Comparison of ENCODE assay signal across 13 cellular contexts in the genomic region with DNA sequence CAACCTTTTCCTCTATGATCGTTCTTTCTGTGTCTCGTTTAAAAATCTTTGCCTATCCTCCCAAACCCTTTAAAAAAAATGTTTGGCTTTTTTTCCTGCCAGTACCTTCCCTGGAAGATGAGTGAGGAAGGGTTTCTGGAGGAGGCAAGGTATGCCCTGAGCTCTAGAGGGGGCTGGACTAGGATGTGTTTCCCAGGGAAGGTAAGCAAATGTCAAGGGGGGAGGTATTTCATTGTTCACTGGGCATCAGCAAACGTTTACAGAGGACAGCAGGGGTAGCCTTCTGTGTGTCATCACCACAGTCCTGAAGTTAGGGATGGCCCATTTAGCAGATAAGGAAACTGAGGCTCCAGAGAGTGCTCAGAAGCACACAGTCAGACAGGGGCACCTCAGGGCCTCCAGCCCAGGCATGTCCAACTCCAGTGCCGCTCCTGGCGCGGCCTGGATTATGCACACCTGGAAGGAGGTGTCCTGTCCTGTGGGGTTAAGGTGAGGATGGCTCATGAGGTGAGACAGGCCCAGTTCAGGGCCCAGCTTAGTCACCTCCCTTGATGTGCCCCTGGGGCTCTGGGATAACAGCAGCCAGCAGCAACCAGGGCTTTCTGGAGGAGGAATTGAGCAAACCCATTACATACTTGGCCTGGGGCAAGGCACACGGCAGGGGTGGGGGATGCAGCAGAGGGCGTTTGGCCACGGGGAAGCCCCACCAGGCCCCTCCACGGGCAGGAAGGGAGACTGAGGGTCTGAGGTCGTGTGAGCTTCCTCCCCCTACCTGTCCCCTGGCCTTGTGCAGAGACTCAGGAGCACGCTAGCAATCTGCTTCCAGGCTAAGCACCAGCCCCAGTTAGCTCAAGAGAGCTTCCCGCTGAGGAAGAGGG.
DNase-seq lines count a peak whose midpoint lies in the region; ATAC-seq and TF ChIP-seq lines count a peak whose summit lies in the region.
"Had no signal": no experiment of that assay in that cellular context is flagged by ENCODE, and none has a peak within 500 bp of the region (broad histone marks: within the 10 kb centered on the region; RNA-seq: fewer than 3 reads in every experiment).

No MANE protein-coding gene starts in this region.

- H3K27ac ChIP-seq in breast epithelium: no peak overlapping the region
- no peak overlapping the region for H3K27ac ChIP-seq in PC-3 (ENCODE audit: low read length)
- no peak overlapping the region for H3K27ac ChIP-seq in spleen
- H3K27ac ChIP-seq: heart right ventricle had no signal

- peaks cover 19% of the 10 kb centered on the region for H3K4me1 Mint-ChIP-seq in MCF 10A (ENCODE audit: insufficient read depth, unreplicated experiment)

- BruUV-seq in MCF 10A (replicated peaks; lab: Mats Ljungman, UMichigan): no TSS peak
- BruUV-seq in PC-3 (replicated peaks; lab: Mats Ljungman, UMichigan): no TSS peak

- TF ChIP-seq POLR2A in breast epithelium (IDR thresholded peaks at IDR 0.05) (no peak), spleen (IDR thresholded peaks at IDR 0.05) (no peak)

- H3K9me3 Mint-ChIP-seq in MCF 10A (ENCODE audit: unreplicated experiment): no peaks in the 10 kb centered on the region

- H3K9me2 ChIP-seq in PC-3 (replicated peaks; ENCODE audit: low read length): no peaks in the 10 kb centered on the region

- no peaks in the 10 kb centered on the region for H3K27me3 Mint-ChIP-seq in MCF 10A (ENCODE audit: insufficient read depth, unreplicated experiment)

- peaks cover 7 to 20% of the 10 kb centered on the region in 2 donors for H3K27me3 ChIP-seq in breast epithelium
- peaks cover 11% of the 10 kb centered on the region for H3K27me3 ChIP-seq in PC-3 (ENCODE audit: low read length)
- H3K27me3 ChIP-seq in iPS-15b (ENCODE audit: control insufficient read depth, insufficient read depth, low read length): peaks cover 20% of the 10 kb centered on the region
- H3K27me3 ChIP-seq in spleen (replicated peaks in 1 of 7): peaks cover 0 to 89% (median 38%) of the 10 kb centered on the region in 7 donors

- no peak overlapping the region for H2AFZ ChIP-seq in PC-3 (ENCODE audit: low read length)

- intact Hi-C loops in MCF 10A (cut with micrococcal nuclease): no loop called here
- intact Hi-C loops in breast epithelium (cut with DNase I; ENCODE audit: low total_unique reads): no loop called here
- intact Hi-C loops in PC-3 (cut with micrococcal nuclease): no loop called here
- intact Hi-C loops in spleen (cut with DNase I; ENCODE audit: low total_unique reads): no loop called here

- CTCF ChIA-PET in MCF 10A (lab: Yijun Ruan, JAX) (interaction anchor here (0.7 to 5.9 kb wide), 4 partner anchors 10 to 230 kb away, joined by 3 to 53 read pairs (median 6); no protein-coding TSS in a partner anchor), PC-3 (lab: Charles Lee) (no interaction called here), GM10248 (lab: Yijun Ruan, JAX) (interaction anchor here (3.3 to 8.2 kb wide), 2 partner anchors 13 to 45 kb away, joined by 13 to 60 read pairs; no protein-coding TSS in a partner anchor)

- H3F3A ChIP-seq in PC-3 (ENCODE audit: low read length, unreplicated experiment): no peaks in the 10 kb centered on the region

- no peaks in the 10 kb centered on the region for H3K79me2 ChIP-seq in PC-3 (ENCODE audit: low read length)

- TF ChIP-seq CTCF in MCF 10A (IDR thresholded peaks at IDR 0.05; ENCODE audit: unreplicated experiment) (no peak), breast epithelium (IDR thresholded peaks at IDR 0.05) (no peak), PC-3 (conservative IDR thresholded peaks at IDR 0.05; ENCODE audit: low read depth, low read length) (no peak), spleen (IDR thresholded peaks at IDR 0.05 in 8 of 11, conservative IDR thresholded peaks at IDR 0.05 in 3 of 11) (no peak), GM10248 (IDR thresholded peaks at IDR 0.05; ENCODE audit: control extremely low read depth, extremely low read depth, low read depth, missing control alignments) (no peak)

- H3K4me3 ChIP-seq in breast epithelium: no peak overlapping the region
- no peak overlapping the region for H3K4me3 ChIP-seq in PC-3 (ENCODE audit: low read length)
- peak overlapping the region; percentile 40 for H3K4me3 ChIP-seq in iPS-15b (ENCODE audit: low read depth, low read length)
- peak overlapping the region in 3 of 8 donors; percentile 16 to 60 (median 20) for H3K4me3 ChIP-seq in spleen

- no peak overlapping the region for H3K4me3 Mint-ChIP-seq in MCF 10A (ENCODE audit: unreplicated experiment)
- H3K4me3 Mint-ChIP-seq: activated naive CD8-positive, alpha-beta T cell; T-helper 17 cell had no signal

- H4K20me1 ChIP-seq in PC-3 (ENCODE audit: low read length): no peaks in the 10 kb centered on the region

- DNase-seq in MCF 10A (ENCODE audit: unreplicated experiment) (peak; percentile 67), breast epithelium (ENCODE audit: low spot score in 2 of 2) (no peak), PC-3 (peak; percentile 7), spleen (peak; percentile 72), GM10248 (ENCODE audit: extremely low spot score) (no peak)
- DNase-seq in stimulated activated CD4-positive, alpha-beta T cell treated with anti-CD3 and anti-CD28 coated beads, Interleukin-12 subunit alpha, Interleukin-12 subunit beta, amount 100 ng/mL, for 4 hours: no peak
- no peak for DNase-seq in activated CD4-positive, alpha-beta T cell treated with anti-CD3 and anti-CD28 coated beads for 4 hours
- DNase-seq: activated CD4-positive, alpha-beta T cell treated with anti-CD3 and anti-CD28 coated beads for 1 hour had no signal

- no peak overlapping the region for H3K27ac Mint-ChIP-seq in MCF 10A (ENCODE audit: low read depth, unreplicated experiment)
- H3K27ac Mint-ChIP-seq: activated naive CD8-positive, alpha-beta T cell; naive thymus-derived CD4-positive, alpha-beta T cell; T-helper 17 cell had no signal

- H3K36me3 Mint-ChIP-seq in MCF 10A (ENCODE audit: insufficient read depth, unreplicated experiment): no peaks in the 10 kb centered on the region
- H3K36me3 Mint-ChIP-seq: activated naive CD8-positive, alpha-beta T cell; naive thymus-derived CD4-positive, alpha-beta T cell had no signal

- no peak for ATAC-seq in PC-3

- POLR2A ChIA-PET in MCF 10A (lab: Yijun Ruan, JAX) (interaction anchor here (0.7 kb wide), 1 partner anchor 219 kb away, joined by 3 read pairs; no protein-coding TSS in a partner anchor), PC-3 (lab: Charles Lee; ENCODE audit: unreplicated experiment) (no interaction called here), GM10248 (lab: Yijun Ruan, JAX) (no interaction called here)

- H3K36me3 ChIP-seq in breast epithelium: no peaks in the 10 kb centered on the region
- no peaks in the 10 kb centered on the region for H3K36me3 ChIP-seq in PC-3 (ENCODE audit: low read depth, low read length)
- H3K36me3 ChIP-seq in iPS-15b (ENCODE audit: control insufficient read depth, insufficient read depth, low read length): no peaks in the 10 kb centered on the region
- H3K36me3 ChIP-seq in spleen: no peaks in the 10 kb centered on the region
- H3K36me3 ChIP-seq: heart right ventricle had no signal

- H3K9ac ChIP-seq in PC-3 (ENCODE audit: low read length) (no peak overlapping the region), iPS-15b (ENCODE audit: low read depth, low read length) (no peak overlapping the region)

- H3K4me1 ChIP-seq in breast epithelium: peaks cover 0 to 6% of the 10 kb centered on the region in 2 donors
- peaks cover 20% of the 10 kb centered on the region for H3K4me1 ChIP-seq in PC-3 (ENCODE audit: insufficient read depth, low read length)
- peaks cover 10% of the 10 kb centered on the region for H3K4me1 ChIP-seq in iPS-15b (ENCODE audit: control insufficient read depth, insufficient read depth, low read length)
- H3K4me1 ChIP-seq in spleen: peaks cover 11 to 47% (median 30%) of the 10 kb centered on the region in 6 donors

- H3K9me3 ChIP-seq in breast epithelium (no peaks in the 10 kb centered on the region), PC-3 (ENCODE audit: low read length) (no peaks in the 10 kb centered on the region), iPS-15b (ENCODE audit: control insufficient read depth, insufficient read depth, low read length) (no peaks in the 10 kb centered on the region), spleen (no peaks in the 10 kb centered on the region)
- H3K9me3 ChIP-seq: heart right ventricle had no signal

- WGBS in spleen, 5 donors: 51 to 58% (median 53%) methylated on average over 13 of the region's 13 CpGs

- no peak overlapping the region for H3K4me2 ChIP-seq in PC-3 (ENCODE audit: low read length)

Comparison
In these comparisons a context has a peak if more than half of its experiments do, and no peak if none do; other contexts are left out.
1. DNase-seq: peak in MCF 10A (single experiment), PC-3 (single experiment) and spleen (single experiment); none in breast epithelium (0 of 2), GM10248 (single experiment), stimulated activated CD4-positive, alpha-beta T cell treated with anti-CD3 and anti-CD28 coated beads, Interleukin-12 subunit alpha, Interleukin-12 subunit beta, amount 100 ng/mL, for 4 hours (single experiment) and activated CD4-positive, alpha-beta T cell treated with anti-CD3 and anti-CD28 coated beads for 4 hours (0 of 2).